ENCODE assay signal across 18 cellular contexts in genomic region chr20:8344106-8344505, GRCh38.
"Had no signal": no experiment of that assay in that cellular context is flagged by ENCODE, and none has a peak within 500 bp of the region (broad histone marks: within the 10 kb centered on the region; RNA-seq: fewer than 3 reads in every experiment).

No MANE protein-coding gene starts in this region.

- H3K4me3 Mint-ChIP-seq: naive thymus-derived CD8-positive, alpha-beta T cell; neural crest cell; stimulated activated naive B cell treated with anti-CD40 and anti-IgM and Interleukin-4, amounts not matched to agents 10 μg/mL and 1 μg/mL and 100 μg/mL, for 72 hours; stimulated activated naive CD8-positive, alpha-beta T cell treated with anti-CD3 and anti-CD28 coated beads, Interleukin-15, amount 100 ng/mL, for 72 hours had no signal

- DNase-seq: colonic mucosa; dermis blood vessel endothelial cell; esophagus squamous epithelium; foreskin keratinocyte; kidney; mucosa of descending colon; naive thymus-derived CD8-positive, alpha-beta T cell; ovary; psoas muscle; stimulated activated CD4-positive, alpha-beta T cell treated with anti-CD3 and anti-CD28 coated beads, Interleukin-2, amount 100 ng/mL, for 24 hours; stimulated activated CD4-positive, alpha-beta T cell treated with anti-CD3 and anti-CD28 coated beads, Interleukin-4, amount 100 ng/mL, for 4 hours; stimulated activated naive B cell treated with anti-CD40 and anti-IgM and Interleukin-4, amounts not matched to agents 10 μg/mL and 1 μg/mL and 100 μg/mL, for 72 hours; stimulated activated naive CD8-positive, alpha-beta T cell treated with anti-CD3 and anti-CD28 coated beads, Interleukin-15, amount 100 ng/mL, for 72 hours; trophoblast cell had no signal

- H3K9me3 Mint-ChIP-seq: naive thymus-derived CD8-positive, alpha-beta T cell had no signal

- ATAC-seq: foreskin keratinocyte; mucosa of descending colon; naive thymus-derived CD8-positive, alpha-beta T cell; psoas muscle; sciatic nerve; stimulated activated naive B cell treated with anti-CD40 and anti-IgM and Interleukin-4, amounts not matched to agents 10 μg/mL and 1 μg/mL and 100 μg/mL, for 72 hours; stimulated activated naive CD8-positive, alpha-beta T cell treated with anti-CD3 and anti-CD28 coated beads, Interleukin-15, amount 100 ng/mL, for 72 hours had no signal

- H3K4me1 ChIP-seq: colonic mucosa, foreskin keratinocyte had no signal

- H3K9me3 ChIP-seq: colonic mucosa, esophagus squamous epithelium, mucosa of descending colon, ovary, psoas muscle had no signal

- H3K79me2 ChIP-seq: hepatocyte had no signal

- H3K27me3 Mint-ChIP-seq: stimulated activated naive B cell treated with anti-CD40 and anti-IgM and Interleukin-4, amounts not matched to agents 10 μg/mL and 1 μg/mL and 100 μg/mL, for 72 hours; stimulated activated naive CD8-positive, alpha-beta T cell treated with anti-CD3 and anti-CD28 coated beads, Interleukin-15, amount 100 ng/mL, for 72 hours had no signal

- H3K4me3 ChIP-seq: colonic mucosa, esophagus squamous epithelium, hepatocyte, mucosa of descending colon, ovary, psoas muscle, skin epidermis had no signal

- H3K27ac Mint-ChIP-seq: naive thymus-derived CD8-positive, alpha-beta T cell; stimulated activated naive B cell treated with anti-CD40 and anti-IgM and Interleukin-4, amounts not matched to agents 10 μg/mL and 1 μg/mL and 100 μg/mL, for 72 hours; stimulated activated naive CD8-positive, alpha-beta T cell treated with anti-CD3 and anti-CD28 coated beads, Interleukin-15, amount 100 ng/mL, for 72 hours had no signal

- H3K4me2 ChIP-seq: hepatocyte had no signal

- H3K27me3 ChIP-seq: colonic mucosa, esophagus squamous epithelium, foreskin keratinocyte, hepatocyte, ovary had no signal

- H2AFZ ChIP-seq: hepatocyte had no signal

- H3K27ac ChIP-seq: colonic mucosa, esophagus squamous epithelium, foreskin keratinocyte, hepatocyte, ovary, psoas muscle, skin epidermis had no signal

- H3K36me3 ChIP-seq: colonic mucosa, esophagus squamous epithelium, ovary had no signal

- H3K4me1 Mint-ChIP-seq: stimulated activated naive B cell treated with anti-CD40 and anti-IgM and Interleukin-4, amounts not matched to agents 10 μg/mL and 1 μg/mL and 100 μg/mL, for 72 hours; stimulated activated naive CD8-positive, alpha-beta T cell treated with anti-CD3 and anti-CD28 coated beads, Interleukin-15, amount 100 ng/mL, for 72 hours had no signal
